ENCODE assay signal across 9 cellular contexts in the genomic region with DNA sequence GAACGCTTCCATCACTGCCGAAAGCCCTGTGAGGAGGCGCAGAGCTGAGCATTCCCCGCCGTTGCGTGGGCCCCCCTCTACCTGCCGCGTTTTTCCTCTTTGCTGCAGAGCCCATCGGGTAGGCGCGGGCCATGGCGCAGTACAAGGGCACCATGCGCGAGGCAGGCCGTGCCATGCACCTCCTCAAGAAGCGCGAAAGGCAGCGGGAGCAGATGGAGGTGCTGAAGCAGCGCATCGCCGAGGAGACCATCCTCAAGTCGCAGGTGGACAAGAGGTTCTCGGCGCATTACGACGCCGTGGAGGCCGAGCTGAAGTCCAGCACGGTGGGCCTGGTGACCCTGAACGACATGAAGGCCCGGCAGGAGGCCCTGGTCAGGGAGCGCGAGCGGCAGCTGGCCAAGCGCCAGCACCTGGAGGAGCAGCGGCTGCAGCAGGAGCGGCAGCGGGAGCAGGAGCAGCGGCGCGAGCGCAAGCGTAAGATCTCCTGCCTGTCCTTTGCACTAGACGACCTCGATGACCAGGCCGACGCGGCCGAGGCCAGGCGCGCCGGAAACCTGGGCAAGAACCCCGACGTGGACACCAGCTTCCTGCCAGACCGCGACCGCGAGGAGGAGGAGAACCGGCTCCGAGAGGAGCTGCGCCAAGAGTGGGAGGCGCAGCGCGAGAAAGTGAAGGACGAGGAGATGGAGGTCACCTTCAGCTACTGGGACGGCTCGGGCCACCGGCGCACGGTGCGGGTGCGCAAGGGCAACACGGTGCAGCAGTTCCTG. TPM values are rescaled to one million over a fixed set of nuclear protein-coding genes. Genes with fewer than 3 reads are reported as not detected.
DNase-seq lines count a peak whose midpoint lies in the region; ATAC-seq and TF ChIP-seq lines count a peak whose summit lies in the region.
"Had no signal": no experiment of that assay in that cellular context is flagged by ENCODE, and none has a peak within 500 bp of the region (broad histone marks: within the 10 kb centered on the region; RNA-seq: fewer than 3 reads in every experiment).

No MANE protein-coding gene starts in this region.

- H3K9me3 ChIP-seq in AG04450 (ENCODE audit: control insufficient read depth, insufficient read depth, low read length) (peaks cover 21% of the 10 kb centered on the region), uterus (no peaks in the 10 kb centered on the region)

- H3K27ac ChIP-seq in AG04450 (ENCODE audit: low read depth, low read length): peak overlapping the region; percentile 21
- peak overlapping the region; percentile 63 to 69 for H3K27ac ChIP-seq in uterus
- H3K27ac ChIP-seq: cardiac muscle cell had no signal

- TF ChIP-seq CTCF in AG04450 (IDR thresholded peaks at IDR 0.05; ENCODE audit: low read depth, low read length) (no peak), choroid plexus epithelial cell (conservative IDR thresholded peaks at IDR 0.05; ENCODE audit: low read depth, low read length) (no peak), uterus (IDR thresholded peaks at IDR 0.05) (no peak)

- peak overlapping the region; percentile 64 for H3K4me3 ChIP-seq in AG04450 (ENCODE audit: low read depth, low read length)
- H3K4me3 ChIP-seq in choroid plexus epithelial cell (ENCODE audit: low read depth, low read length): peak overlapping the region; percentile 67
- peak overlapping the region; percentile 39 to 48 for H3K4me3 ChIP-seq in uterus
- H3K4me3 ChIP-seq: cardiac muscle cell had no signal

- POLR2A ChIA-PET in AG04450 (lab: Yijun Ruan, JAX): interaction anchor here (0.9 to 1.3 kb wide), 3 partner anchors 34 to 91 kb away, joined by 3 read pairs; no protein-coding TSS in a partner anchor

- DNase-seq in AG04450 (ENCODE audit: low read depth, low spot score) (no peak), choroid plexus epithelial cell (ENCODE audit: low read depth) (peak; percentile 23), lung microvascular endothelial cell (ENCODE audit: low read depth in 2 of 2) (peak; percentile 14 to 28), uterus (peak; percentile 28), dedifferentiated amniotic fluid mesenchymal stem cell (ENCODE audit: extremely low spot score) (no peak), HuH-7 (ENCODE audit: low spot score) (no peak)

- H3K27me3 ChIP-seq in AG04450 (ENCODE audit: control insufficient read depth, insufficient read depth, low read length): no peaks in the 10 kb centered on the region
- H3K27me3 ChIP-seq in uterus: no peaks in the 10 kb centered on the region
- H3K27me3 ChIP-seq: cardiac muscle cell had no signal

- ATAC-seq in HG03521 (IDR thresholded peaks at IDR 0.05; ENCODE audit: unreplicated experiment): peak; percentile 3
- ATAC-seq in GM18520 (IDR thresholded peaks at IDR 0.05; ENCODE audit: unreplicated experiment): no peak

- CTCF ChIA-PET in AG04450 (lab: Charles Lee): interaction anchor here (0.6 to 6.1 kb wide), 31 partner anchors 9 to 958 kb away, joined by 3 to 70 read pairs (median 6); no protein-coding TSS in a partner anchor

- H3K36me3 ChIP-seq in uterus: no peaks in the 10 kb centered on the region
- H3K36me3 ChIP-seq: cardiac muscle cell had no signal

- H3K4me1 ChIP-seq in uterus: no peaks in the 10 kb centered on the region

- TF ChIP-seq POLR2A in uterus (IDR thresholded peaks at IDR 0.05): no peak

- intact Hi-C loops in uterus (cut with DNase I; ENCODE audit: low total_unique reads): no loop called here

RNA-seq across cellular contexts. Expression of gene FAM50B, which starts 0.7 kb away (rescaled TPM):
- polyA plus RNA-seq in AG04450 (2011; rRNA removed): 4.5 and 5.5 TPM in 2 replicates
- 2.0 TPM in 2 replicates for polyA minus RNA-seq in AG04450 (2011; rRNA and poly(A)+ RNA removed)
- total RNA-seq in lung microvascular endothelial cell (4.8 and 7.5 TPM in 2 replicates), uterus (10 to 100 TPM in 3 of 4 donors, 1 to 10 TPM in 1; 1.8 to 25.4 (median 12.2) TPM)

Comparison
In these comparisons a context has a peak if more than half of its experiments do, and no peak if none do; other contexts are left out.
1. DNase-seq: peak in choroid plexus epithelial cell (single experiment), lung microvascular endothelial cell (2 of 2) and uterus (2 of 2); none in AG04450 (single experiment), dedifferentiated amniotic fluid mesenchymal stem cell (single experiment) and HuH-7 (single experiment).
2. Peak in every context shown above with its lines, with median percentiles within 50 percentile points of each other: H3K4me3 ChIP-seq.